ENCODE assay signal across 8 cellular contexts in genomic region chr1:34781071-34781843, GRCh38. TPM values are rescaled to one million over a fixed set of nuclear protein-coding genes. Genes with fewer than 3 reads are reported as not detected.
DNase-seq lines count a peak whose midpoint lies in the region; ATAC-seq and TF ChIP-seq lines count a peak whose summit lies in the region.

Gene GJB3, plus strand, starts transcription at chr1:34781214. Its CDS starts 3,549 bp downstream, at chr1:34784763.

- peak within 1 kb of the TSS; percentile 95 for H3K4me2 ChIP-seq in hepatocyte

- peaks cover 20% of the 10 kb centered on the region for H3K4me1 ChIP-seq in hepatocyte (ENCODE audit: insufficient read depth)

- no peaks in the 10 kb centered on the region for H3K36me3 ChIP-seq in hepatocyte (replicated peaks; ENCODE audit: insufficient read depth, low read depth)

- H3K9me3 ChIP-seq in hepatocyte (ENCODE audit: low read depth), result no peaks in the 10 kb centered on the region

- no peak for ATAC-seq in HG03520 (IDR thresholded peaks at IDR 0.05; ENCODE audit: unreplicated experiment)

- H3K27ac ChIP-seq in hepatocyte, result no peak within 1 kb of the TSS

- no peak for TF ChIP-seq CTCF in hepatocyte (IDR thresholded peaks at IDR 0.05; ENCODE audit: poor library complexity)

- DNase-seq in GM03348 (ENCODE audit: low spot score) (peak; percentile 58), SW480 (ENCODE audit: low spot score) (peak; percentile 71), hepatocyte (ENCODE audit: low spot score) (peak; percentile 46), skeletal muscle cell (ENCODE audit: low read depth) (no peak), hepatic stellate cell (ENCODE audit: low spot score) (no peak), NCI-H146 treated with DMSO at 0.1 percent for 48 hours (lab: John Stamatoyannopoulos, UW; ENCODE audit: unreplicated experiment) (no peak)
- no peak for DNase-seq in stimulated activated naive CD4-positive, alpha-beta T cell (lab: John Stamatoyannopoulos, UW)

- WGBS in hepatocyte (ENCODE audit: low lambda C conversion rate, missing lambda C conversion rate), result 2% methylated on average over 40 of the region's 62 CpGs

- H2AFZ ChIP-seq in hepatocyte, result peak within 1 kb of the TSS; percentile 63

- no peaks in the 10 kb centered on the region for H4K20me1 ChIP-seq in hepatocyte (ENCODE audit: insufficient read depth, poor library complexity, severe bottlenecking)

- H3K27me3 ChIP-seq in hepatocyte, result peaks cover 29% of the 10 kb centered on the region

- H3K9me2 ChIP-seq in hepatocyte (replicated peaks; ENCODE audit: insufficient read depth), result no peaks in the 10 kb centered on the region

- H3K4me3 ChIP-seq in hepatocyte, result peak within 1 kb of the TSS; percentile 23
- H3K4me3 ChIP-seq in skeletal muscle cell (ENCODE audit: low read depth, low read length), result peak within 1 kb of the TSS; percentile 12

- H3K79me2 ChIP-seq in hepatocyte, result no peaks in the 10 kb centered on the region

RNA-seq across cellular contexts. Expression of gene GJB3, which starts in this region (rescaled TPM):
- 2.8 and 3.2 TPM in 2 replicates for total RNA-seq in hepatocyte
- 2.0 and 8.4 TPM in 2 replicates for polyA plus RNA-seq in hepatocyte

Comparison
In these comparisons a context has a peak if more than half of its experiments do, and no peak if none do; other contexts are left out.
1. DNase-seq: peak in GM03348 (single experiment), SW480 (single experiment) and hepatocyte (single experiment); none in skeletal muscle cell (single experiment), hepatic stellate cell (single experiment), NCI-H146 treated with DMSO at 0.1 percent for 48 hours (single experiment) and stimulated activated naive CD4-positive, alpha-beta T cell (0 of 6).